Comparison of ENCODE assay signal across 1 cellular context in the genomic region with DNA sequence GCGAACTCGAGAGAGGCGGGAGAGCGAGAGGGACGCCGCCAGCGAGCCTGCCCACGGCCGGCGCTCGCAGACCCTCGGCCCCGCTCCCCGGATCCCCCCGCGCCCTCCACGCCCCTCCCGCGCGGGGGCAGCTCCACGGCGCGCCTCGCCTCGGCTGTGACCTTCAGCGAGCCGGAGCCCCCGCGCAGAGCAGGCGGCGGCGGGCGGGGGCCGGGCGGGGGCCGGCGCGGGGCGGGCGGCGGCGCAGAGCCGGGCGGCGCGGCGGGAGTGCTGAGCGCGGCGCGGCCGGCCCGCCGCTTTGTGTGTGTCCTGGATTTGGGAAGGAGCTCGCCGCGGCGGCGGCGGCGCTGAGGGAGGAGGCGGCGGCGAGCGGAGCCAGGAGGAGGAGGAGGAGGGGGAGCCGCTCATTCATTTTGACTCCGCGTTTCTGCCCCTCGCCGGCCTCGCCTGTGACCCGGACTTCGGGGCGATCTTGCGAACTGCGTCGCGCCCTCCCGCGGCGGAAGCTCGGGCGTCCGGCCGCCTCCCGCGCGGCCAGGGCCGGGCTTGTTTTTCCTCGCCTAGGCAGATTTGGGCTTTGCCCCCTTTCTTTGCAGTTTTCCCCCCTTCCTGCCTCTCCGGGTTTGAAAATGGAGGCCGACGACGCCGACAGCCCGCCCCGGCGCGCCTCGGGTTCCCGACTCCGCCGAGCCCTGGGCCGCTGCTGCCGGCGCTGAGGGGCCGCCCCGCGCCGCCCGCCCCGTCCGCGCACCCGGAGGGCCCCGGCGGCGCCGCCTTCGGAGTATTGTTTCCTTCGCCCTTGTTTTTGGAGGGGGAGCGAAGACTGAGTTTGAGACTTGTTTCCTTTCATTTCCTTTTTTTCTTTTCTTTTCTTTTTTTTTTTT.
TF ChIP-seq lines count a peak whose summit lies in the region.

No MANE protein-coding gene starts in this region.

TF ChIP-seq in HepG2, 621 proteins besides CTCF, POLR2A, EP300 and RAD21 (continued from another document and continues in another):
- TF ChIP-seq, protein P1, sequence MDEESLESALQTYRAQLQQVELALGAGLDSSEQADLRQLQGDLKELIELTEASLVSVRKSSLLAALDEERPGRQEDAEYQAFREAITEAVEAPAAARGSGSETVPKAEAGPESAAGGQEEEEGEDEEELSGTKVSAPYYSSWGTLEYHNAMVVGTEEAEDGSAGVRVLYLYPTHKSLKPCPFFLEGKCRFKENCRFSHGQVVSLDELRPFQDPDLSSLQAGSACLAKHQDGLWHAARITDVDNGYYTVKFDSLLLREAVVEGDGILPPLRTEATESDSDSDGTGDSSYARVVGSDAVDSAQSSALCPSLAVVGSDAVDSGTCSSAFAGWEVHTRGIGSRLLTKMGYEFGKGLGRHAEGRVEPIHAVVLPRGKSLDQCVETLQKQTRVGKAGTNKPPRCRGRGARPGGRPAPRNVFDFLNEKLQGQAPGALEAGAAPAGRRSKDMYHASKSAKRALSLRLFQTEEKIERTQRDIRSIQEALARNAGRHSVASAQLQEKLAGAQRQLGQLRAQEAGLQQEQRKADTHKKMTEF (CRISPR knock-in tag; IDR thresholded peaks at IDR 0.05), result no peak
- TF ChIP-seq YEATS4 (CRISPR knock-in tag; IDR thresholded peaks at IDR 0.05; ENCODE audit: borderline replicate concordance) (0 out of 2 replicates have a peak, but pooled peaks have one; percentile 6), ZNF790 (CRISPR knock-in tag; IDR thresholded peaks at IDR 0.05; ENCODE audit: borderline replicate concordance) (0 out of 2 replicates have a peak, but pooled peaks have one; percentile 33), ZNF30 (CRISPR knock-in tag; IDR thresholded peaks at IDR 0.05) (no peak), PHF8 (CRISPR knock-in tag; IDR thresholded peaks at IDR 0.05) (no peak; the same call in none of the 2 replicates), MYNN (CRISPR knock-in tag; IDR thresholded peaks at IDR 0.05; ENCODE audit: low read depth) (no peak), ZFX (CRISPR knock-in tag; IDR thresholded peaks at IDR 0.05; ENCODE audit: low read depth) (peak; percentile 4; the same call in 1 of the 2 replicates), ZNF652 (CRISPR knock-in tag; IDR thresholded peaks at IDR 0.05; ENCODE audit: borderline replicate concordance, low read depth) (no peak), ZNF670 (CRISPR knock-in tag; IDR thresholded peaks at IDR 0.05; ENCODE audit: borderline replicate concordance) (no peak), FIP1L1 (IDR thresholded peaks at IDR 0.05; ENCODE audit: borderline replicate concordance, insufficient read depth, low read depth, low read length) (no peak), ZNF225 (CRISPR knock-in tag; IDR thresholded peaks at IDR 0.05) (no peak), ZNF446 (CRISPR knock-in tag; IDR thresholded peaks at IDR 0.05) (no peak), GPN1 (CRISPR knock-in tag; IDR thresholded peaks at IDR 0.05; ENCODE audit: borderline replicate concordance) (no peak), MXI1 (IDR thresholded peaks at IDR 0.05; ENCODE audit: borderline replicate concordance, low read depth, low read length) (peak; percentile 12; the same call in 1 of the 3 replicates), BORCS8-MEF2B (CRISPR knock-in tag; IDR thresholded peaks at IDR 0.05) (no peak), ZNF331 (CRISPR knock-in tag; IDR thresholded peaks at IDR 0.05) (no peak), ZFP82 (CRISPR knock-in tag; IDR thresholded peaks at IDR 0.05; ENCODE audit: borderline replicate concordance) (0 out of 2 replicates have a peak, but pooled peaks have one; percentile 17), ELF3 (CRISPR knock-in tag; IDR thresholded peaks at IDR 0.05) (no peak; the same call in 1 of the 2 replicates), AHR (CRISPR knock-in tag; IDR thresholded peaks at IDR 0.05) (no peak), RBFOX2 (IDR thresholded peaks at IDR 0.05; ENCODE audit: low read depth, low read length) (peak; percentile 71), MEIS2 (CRISPR knock-in tag; IDR thresholded peaks at IDR 0.05) (peak; percentile 28; the same call in 1 of the 2 replicates), ZNF329 (CRISPR knock-in tag; IDR thresholded peaks at IDR 0.05; ENCODE audit: low read depth) (no peak), ZNF850 (CRISPR knock-in tag; conservative IDR thresholded peaks at IDR 0.05) (no peak), TMF1 (CRISPR knock-in tag; IDR thresholded peaks at IDR 0.05; ENCODE audit: low read depth) (no peak), THAP11 (CRISPR knock-in tag; IDR thresholded peaks at IDR 0.05) (0 out of 2 replicates have a peak, but pooled peaks have one; percentile 6), ZNF253 (CRISPR knock-in tag; IDR thresholded peaks at IDR 0.05; ENCODE audit: borderline replicate concordance) (no peak), NCOA1 (CRISPR knock-in tag; IDR thresholded peaks at IDR 0.05) (0 out of 2 replicates have a peak, but pooled peaks have one; percentile 10), DMAP1 (CRISPR knock-in tag; IDR thresholded peaks at IDR 0.05) (no peak), ZNF607 (CRISPR knock-in tag; IDR thresholded peaks at IDR 0.05; ENCODE audit: borderline replicate concordance) (0 out of 2 replicates have a peak, but pooled peaks have one; percentile 32), SALL1 (CRISPR knock-in tag; IDR thresholded peaks at IDR 0.05) (0 out of 2 replicates have a peak, but pooled peaks have one; percentile 3)
- TF ChIP-seq, protein P2, sequence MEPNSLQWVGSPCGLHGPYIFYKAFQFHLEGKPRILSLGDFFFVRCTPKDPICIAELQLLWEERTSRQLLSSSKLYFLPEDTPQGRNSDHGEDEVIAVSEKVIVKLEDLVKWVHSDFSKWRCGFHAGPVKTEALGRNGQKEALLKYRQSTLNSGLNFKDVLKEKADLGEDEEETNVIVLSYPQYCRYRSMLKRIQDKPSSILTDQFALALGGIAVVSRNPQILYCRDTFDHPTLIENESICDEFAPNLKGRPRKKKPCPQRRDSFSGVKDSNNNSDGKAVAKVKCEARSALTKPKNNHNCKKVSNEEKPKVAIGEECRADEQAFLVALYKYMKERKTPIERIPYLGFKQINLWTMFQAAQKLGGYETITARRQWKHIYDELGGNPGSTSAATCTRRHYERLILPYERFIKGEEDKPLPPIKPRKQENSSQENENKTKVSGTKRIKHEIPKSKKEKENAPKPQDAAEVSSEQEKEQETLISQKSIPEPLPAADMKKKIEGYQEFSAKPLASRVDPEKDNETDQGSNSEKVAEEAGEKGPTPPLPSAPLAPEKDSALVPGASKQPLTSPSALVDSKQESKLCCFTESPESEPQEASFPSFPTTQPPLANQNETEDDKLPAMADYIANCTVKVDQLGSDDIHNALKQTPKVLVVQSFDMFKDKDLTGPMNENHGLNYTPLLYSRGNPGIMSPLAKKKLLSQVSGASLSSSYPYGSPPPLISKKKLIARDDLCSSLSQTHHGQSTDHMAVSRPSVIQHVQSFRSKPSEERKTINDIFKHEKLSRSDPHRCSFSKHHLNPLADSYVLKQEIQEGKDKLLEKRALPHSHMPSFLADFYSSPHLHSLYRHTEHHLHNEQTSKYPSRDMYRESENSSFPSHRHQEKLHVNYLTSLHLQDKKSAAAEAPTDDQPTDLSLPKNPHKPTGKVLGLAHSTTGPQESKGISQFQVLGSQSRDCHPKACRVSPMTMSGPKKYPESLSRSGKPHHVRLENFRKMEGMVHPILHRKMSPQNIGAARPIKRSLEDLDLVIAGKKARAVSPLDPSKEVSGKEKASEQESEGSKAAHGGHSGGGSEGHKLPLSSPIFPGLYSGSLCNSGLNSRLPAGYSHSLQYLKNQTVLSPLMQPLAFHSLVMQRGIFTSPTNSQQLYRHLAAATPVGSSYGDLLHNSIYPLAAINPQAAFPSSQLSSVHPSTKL (CRISPR knock-in tag; IDR thresholded peaks at IDR 0.05), result no peak
- TF ChIP-seq, protein P3, sequence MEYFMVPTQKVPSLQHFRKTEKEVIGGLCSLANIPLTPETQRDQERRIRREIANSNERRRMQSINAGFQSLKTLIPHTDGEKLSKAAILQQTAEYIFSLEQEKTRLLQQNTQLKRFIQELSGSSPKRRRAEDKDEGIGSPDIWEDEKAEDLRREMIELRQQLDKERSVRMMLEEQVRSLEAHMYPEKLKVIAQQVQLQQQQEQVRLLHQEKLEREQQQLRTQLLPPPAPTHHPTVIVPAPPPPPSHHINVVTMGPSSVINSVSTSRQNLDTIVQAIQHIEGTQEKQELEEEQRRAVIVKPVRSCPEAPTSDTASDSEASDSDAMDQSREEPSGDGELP (IDR thresholded peaks at IDR 0.05; ENCODE audit: borderline replicate concordance, low read depth), result no peak
- TF ChIP-seq, protein P4, sequence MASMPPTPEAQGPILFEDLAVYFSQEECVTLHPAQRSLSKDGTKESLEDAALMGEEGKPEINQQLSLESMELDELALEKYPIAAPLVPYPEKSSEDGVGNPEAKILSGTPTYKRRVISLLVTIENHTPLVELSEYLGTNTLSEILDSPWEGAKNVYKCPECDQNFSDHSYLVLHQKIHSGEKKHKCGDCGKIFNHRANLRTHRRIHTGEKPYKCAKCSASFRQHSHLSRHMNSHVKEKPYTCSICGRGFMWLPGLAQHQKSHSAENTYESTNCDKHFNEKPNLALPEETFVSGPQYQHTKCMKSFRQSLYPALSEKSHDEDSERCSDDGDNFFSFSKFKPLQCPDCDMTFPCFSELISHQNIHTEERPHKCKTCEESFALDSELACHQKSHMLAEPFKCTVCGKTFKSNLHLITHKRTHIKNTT (CRISPR knock-in tag; IDR thresholded peaks at IDR 0.05), result no peak
- TF ChIP-seq, protein P5, sequence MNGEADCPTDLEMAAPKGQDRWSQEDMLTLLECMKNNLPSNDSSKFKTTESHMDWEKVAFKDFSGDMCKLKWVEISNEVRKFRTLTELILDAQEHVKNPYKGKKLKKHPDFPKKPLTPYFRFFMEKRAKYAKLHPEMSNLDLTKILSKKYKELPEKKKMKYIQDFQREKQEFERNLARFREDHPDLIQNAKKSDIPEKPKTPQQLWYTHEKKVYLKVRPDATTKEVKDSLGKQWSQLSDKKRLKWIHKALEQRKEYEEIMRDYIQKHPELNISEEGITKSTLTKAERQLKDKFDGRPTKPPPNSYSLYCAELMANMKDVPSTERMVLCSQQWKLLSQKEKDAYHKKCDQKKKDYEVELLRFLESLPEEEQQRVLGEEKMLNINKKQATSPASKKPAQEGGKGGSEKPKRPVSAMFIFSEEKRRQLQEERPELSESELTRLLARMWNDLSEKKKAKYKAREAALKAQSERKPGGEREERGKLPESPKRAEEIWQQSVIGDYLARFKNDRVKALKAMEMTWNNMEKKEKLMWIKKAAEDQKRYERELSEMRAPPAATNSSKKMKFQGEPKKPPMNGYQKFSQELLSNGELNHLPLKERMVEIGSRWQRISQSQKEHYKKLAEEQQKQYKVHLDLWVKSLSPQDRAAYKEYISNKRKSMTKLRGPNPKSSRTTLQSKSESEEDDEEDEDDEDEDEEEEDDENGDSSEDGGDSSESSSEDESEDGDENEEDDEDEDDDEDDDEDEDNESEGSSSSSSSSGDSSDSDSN (CRISPR knock-in tag; IDR thresholded peaks at IDR 0.05), result peak; percentile 8; the same call in 1 of the 2 replicates
- TF ChIP-seq, protein P6, sequence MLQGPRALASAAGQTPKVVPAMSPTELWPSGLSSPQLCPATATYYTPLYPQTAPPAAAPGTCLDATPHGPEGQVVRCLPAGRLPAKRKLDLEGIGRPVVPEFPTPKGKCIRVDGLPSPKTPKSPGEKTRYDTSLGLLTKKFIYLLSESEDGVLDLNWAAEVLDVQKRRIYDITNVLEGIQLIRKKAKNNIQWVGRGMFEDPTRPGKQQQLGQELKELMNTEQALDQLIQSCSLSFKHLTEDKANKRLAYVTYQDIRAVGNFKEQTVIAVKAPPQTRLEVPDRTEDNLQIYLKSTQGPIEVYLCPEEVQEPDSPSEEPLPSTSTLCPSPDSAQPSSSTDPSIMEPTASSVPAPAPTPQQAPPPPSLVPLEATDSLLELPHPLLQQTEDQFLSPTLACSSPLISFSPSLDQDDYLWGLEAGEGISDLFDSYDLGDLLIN (CRISPR knock-in tag; IDR thresholded peaks at IDR 0.05; ENCODE audit: borderline replicate concordance), result no peak
- TF ChIP-seq, protein P7, sequence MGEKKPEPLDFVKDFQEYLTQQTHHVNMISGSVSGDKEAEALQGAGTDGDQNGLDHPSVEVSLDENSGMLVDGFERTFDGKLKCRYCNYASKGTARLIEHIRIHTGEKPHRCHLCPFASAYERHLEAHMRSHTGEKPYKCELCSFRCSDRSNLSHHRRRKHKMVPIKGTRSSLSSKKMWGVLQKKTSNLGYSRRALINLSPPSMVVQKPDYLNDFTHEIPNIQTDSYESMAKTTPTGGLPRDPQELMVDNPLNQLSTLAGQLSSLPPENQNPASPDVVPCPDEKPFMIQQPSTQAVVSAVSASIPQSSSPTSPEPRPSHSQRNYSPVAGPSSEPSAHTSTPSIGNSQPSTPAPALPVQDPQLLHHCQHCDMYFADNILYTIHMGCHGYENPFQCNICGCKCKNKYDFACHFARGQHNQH (CRISPR knock-in tag; IDR thresholded peaks at IDR 0.05), result no peak
- TF ChIP-seq, protein P8, sequence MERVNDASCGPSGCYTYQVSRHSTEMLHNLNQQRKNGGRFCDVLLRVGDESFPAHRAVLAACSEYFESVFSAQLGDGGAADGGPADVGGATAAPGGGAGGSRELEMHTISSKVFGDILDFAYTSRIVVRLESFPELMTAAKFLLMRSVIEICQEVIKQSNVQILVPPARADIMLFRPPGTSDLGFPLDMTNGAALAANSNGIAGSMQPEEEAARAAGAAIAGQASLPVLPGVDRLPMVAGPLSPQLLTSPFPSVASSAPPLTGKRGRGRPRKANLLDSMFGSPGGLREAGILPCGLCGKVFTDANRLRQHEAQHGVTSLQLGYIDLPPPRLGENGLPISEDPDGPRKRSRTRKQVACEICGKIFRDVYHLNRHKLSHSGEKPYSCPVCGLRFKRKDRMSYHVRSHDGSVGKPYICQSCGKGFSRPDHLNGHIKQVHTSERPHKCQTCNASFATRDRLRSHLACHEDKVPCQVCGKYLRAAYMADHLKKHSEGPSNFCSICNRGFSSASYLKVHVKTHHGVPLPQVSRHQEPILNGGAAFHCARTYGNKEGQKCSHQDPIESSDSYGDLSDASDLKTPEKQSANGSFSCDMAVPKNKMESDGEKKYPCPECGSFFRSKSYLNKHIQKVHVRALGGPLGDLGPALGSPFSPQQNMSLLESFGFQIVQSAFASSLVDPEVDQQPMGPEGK (CRISPR knock-in tag; IDR thresholded peaks at IDR 0.05), result 0 out of 2 replicates have a peak, but pooled peaks have one; percentile 16
- TF ChIP-seq, protein P9, sequence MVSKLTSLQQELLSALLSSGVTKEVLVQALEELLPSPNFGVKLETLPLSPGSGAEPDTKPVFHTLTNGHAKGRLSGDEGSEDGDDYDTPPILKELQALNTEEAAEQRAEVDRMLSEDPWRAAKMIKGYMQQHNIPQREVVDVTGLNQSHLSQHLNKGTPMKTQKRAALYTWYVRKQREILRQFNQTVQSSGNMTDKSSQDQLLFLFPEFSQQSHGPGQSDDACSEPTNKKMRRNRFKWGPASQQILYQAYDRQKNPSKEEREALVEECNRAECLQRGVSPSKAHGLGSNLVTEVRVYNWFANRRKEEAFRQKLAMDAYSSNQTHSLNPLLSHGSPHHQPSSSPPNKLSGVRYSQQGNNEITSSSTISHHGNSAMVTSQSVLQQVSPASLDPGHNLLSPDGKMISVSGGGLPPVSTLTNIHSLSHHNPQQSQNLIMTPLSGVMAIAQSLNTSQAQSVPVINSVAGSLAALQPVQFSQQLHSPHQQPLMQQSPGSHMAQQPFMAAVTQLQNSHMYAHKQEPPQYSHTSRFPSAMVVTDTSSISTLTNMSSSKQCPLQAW (CRISPR knock-in tag; IDR thresholded peaks at IDR 0.05), result no peak
- TF ChIP-seq, protein P10, sequence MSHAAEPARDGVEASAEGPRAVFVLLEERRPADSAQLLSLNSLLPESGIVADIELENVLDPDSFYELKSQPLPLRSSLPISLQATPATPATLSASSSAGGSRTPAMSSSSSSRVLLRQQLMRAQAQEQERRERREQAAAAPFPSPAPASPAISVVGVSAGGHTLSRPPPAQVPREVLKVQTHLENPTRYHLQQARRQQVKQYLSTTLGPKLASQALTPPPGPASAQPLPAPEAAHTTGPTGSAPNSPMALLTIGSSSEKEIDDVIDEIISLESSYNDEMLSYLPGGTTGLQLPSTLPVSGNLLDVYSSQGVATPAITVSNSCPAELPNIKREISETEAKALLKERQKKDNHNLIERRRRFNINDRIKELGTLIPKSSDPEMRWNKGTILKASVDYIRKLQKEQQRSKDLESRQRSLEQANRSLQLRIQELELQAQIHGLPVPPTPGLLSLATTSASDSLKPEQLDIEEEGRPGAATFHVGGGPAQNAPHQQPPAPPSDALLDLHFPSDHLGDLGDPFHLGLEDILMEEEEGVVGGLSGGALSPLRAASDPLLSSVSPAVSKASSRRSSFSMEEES (CRISPR knock-in tag; IDR thresholded peaks at IDR 0.05), result no peak
